In genomic region chr15:88912500-88912921, GRCh38 we compare ENCODE assay signal across 8 cellular contexts. TPM values are rescaled to one million over a fixed set of nuclear protein-coding genes. Genes with fewer than 3 reads are reported as not detected.
DNase-seq lines count a peak whose midpoint lies in the region; ATAC-seq, FAIRE-seq and TF ChIP-seq lines count a peak whose summit lies in the region.

No MANE protein-coding gene starts in this region.

- H3K4me3 ChIP-seq in GM06990 (replicated peaks; ENCODE audit: low read depth, low read length) (peak overlapping the region; percentile 61), SU-DHL-6 (ENCODE audit: insufficient read depth, low read length, poor library complexity, severe bottlenecking) (peak overlapping the region; percentile 64), foreskin fibroblast (ENCODE audit: low read depth in 1 of 2, low read length in 2 of 2) (peak overlapping the region; percentile 66 to 90), osteoblast (ENCODE audit: insufficient read depth, low read length) (peak overlapping the region; percentile 96)

- FAIRE-seq in GM12892 (lab: Jason Lieb, UNC), result no peak

- H4K20me1 ChIP-seq in SU-DHL-6 (ENCODE audit: low read depth, low read length), result no peaks in the 10 kb centered on the region
- peaks cover 34% of the 10 kb centered on the region for H4K20me1 ChIP-seq in osteoblast (ENCODE audit: insufficient read depth, low read length)

- H3K9ac ChIP-seq in SU-DHL-6 (ENCODE audit: low read length), result peak overlapping the region; percentile 66

- H3K9me2 ChIP-seq in SU-DHL-6 (replicated peaks; ENCODE audit: insufficient read depth, low read length), result no peaks in the 10 kb centered on the region

- TF ChIP-seq CTCF in GM06990 (IDR thresholded peaks at IDR 0.05; ENCODE audit: insufficient read depth, low read length, poor library complexity, severe bottlenecking), result no peak
- TF ChIP-seq CTCF in SU-DHL-6 (IDR thresholded peaks at IDR 0.05; ENCODE audit: insufficient read depth, low read length, poor library complexity, severe bottlenecking), result no peak
- TF ChIP-seq CTCF in foreskin fibroblast (IDR thresholded peaks at IDR 0.05; ENCODE audit: low read depth, low read length), result no peak
- no peak for TF ChIP-seq CTCF in osteoblast (IDR thresholded peaks at IDR 0.05; ENCODE audit: extremely low read depth, low read depth, low read length)

- no peak for DNase-seq in GM06990 (ENCODE audit: extremely low read depth, insufficient read length)
- DNase-seq in foreskin fibroblast, result peak in 1 of 2 donors; percentile 65
- peak; percentile 91 for DNase-seq in osteoblast (ENCODE audit: insufficient read length, low spot score, missing footprints)
- DNase-seq in ecto neural progenitor cell (ENCODE audit: low spot score), result no peak
- DNase-seq in GM12892 (ENCODE audit: insufficient read length), result no peak

- H3K36me3 ChIP-seq in GM06990 (ENCODE audit: control insufficient read depth, insufficient read depth, low read length) (no peaks in the 10 kb centered on the region), SU-DHL-6 (ENCODE audit: low read length) (no peaks in the 10 kb centered on the region), osteoblast (ENCODE audit: insufficient read depth, low read length) (peaks cover 35% of the 10 kb centered on the region)

- H3K4me2 ChIP-seq in SU-DHL-6 (ENCODE audit: low read depth, low read length, poor library complexity, severe bottlenecking), result peak overlapping the region; percentile 92
- H3K4me2 ChIP-seq in osteoblast (ENCODE audit: insufficient read depth, low read length), result peak overlapping the region; percentile 99

- no peaks in the 10 kb centered on the region for H3F3A ChIP-seq in SU-DHL-6 (ENCODE audit: insufficient read depth)

- H3K79me2 ChIP-seq in SU-DHL-6 (ENCODE audit: insufficient read depth, low read length) (no peaks in the 10 kb centered on the region), osteoblast (ENCODE audit: insufficient read depth, low read length) (peaks cover 51% of the 10 kb centered on the region)

- H3K9me3 ChIP-seq in SU-DHL-6 (ENCODE audit: insufficient read depth, low read length) (no peaks in the 10 kb centered on the region), osteoblast (ENCODE audit: low read depth, low read length) (no peaks in the 10 kb centered on the region)

- H2AFZ ChIP-seq in SU-DHL-6 (ENCODE audit: low read depth, low read length, severe bottlenecking) (peak overlapping the region; percentile 96), osteoblast (ENCODE audit: low read length) (peak overlapping the region; percentile 65)

- H3K4me1 ChIP-seq in osteoblast (ENCODE audit: insufficient read depth, low read length), result peaks cover 38% of the 10 kb centered on the region

- ATAC-seq in HG03378 (IDR thresholded peaks at IDR 0.05; ENCODE audit: unreplicated experiment), result no peak
- no peak for ATAC-seq in GM18870 (IDR thresholded peaks at IDR 0.05; ENCODE audit: unreplicated experiment)

- no peak for TF ChIP-seq POLR2A in GM12892 (IDR thresholded peaks at IDR 0.05; ENCODE audit: low read depth, low read length)

- no peaks in the 10 kb centered on the region; the same call in 1 of the 2 replicates for H3K27me3 ChIP-seq in GM06990 (replicated peaks; ENCODE audit: control insufficient read depth, insufficient read depth, low read length)
- no peaks in the 10 kb centered on the region for H3K27me3 ChIP-seq in SU-DHL-6 (ENCODE audit: low read length)
- H3K27me3 ChIP-seq in osteoblast (ENCODE audit: insufficient read depth, low read length), result no peaks in the 10 kb centered on the region

- H3K27ac ChIP-seq in SU-DHL-6 (ENCODE audit: low read depth, low read length), result no peak overlapping the region
- H3K27ac ChIP-seq in osteoblast (ENCODE audit: low read depth, low read length), result peak overlapping the region; percentile 96

RNA-seq across cellular contexts. Expression of gene MFGE8, which starts 0.7 kb away (rescaled TPM):
- total RNA-seq in osteoblast, result 195 and 209 TPM in 2 replicates
- 0.51 TPM for polyA plus RNA-seq in GM12892 (2012; ENCODE audit: missing spikeins)

RNA-seq across cellular contexts. Expression of gene HAPLN3, which starts 17.2 kb away (rescaled TPM):
- 14.7 and 18.8 TPM in 2 replicates for total RNA-seq in osteoblast
- polyA plus RNA-seq in GM12892 (2012; ENCODE audit: missing spikeins), result 0.23 TPM
